Comparison of ENCODE assay signal across 22 cellular contexts in the genomic region with DNA sequence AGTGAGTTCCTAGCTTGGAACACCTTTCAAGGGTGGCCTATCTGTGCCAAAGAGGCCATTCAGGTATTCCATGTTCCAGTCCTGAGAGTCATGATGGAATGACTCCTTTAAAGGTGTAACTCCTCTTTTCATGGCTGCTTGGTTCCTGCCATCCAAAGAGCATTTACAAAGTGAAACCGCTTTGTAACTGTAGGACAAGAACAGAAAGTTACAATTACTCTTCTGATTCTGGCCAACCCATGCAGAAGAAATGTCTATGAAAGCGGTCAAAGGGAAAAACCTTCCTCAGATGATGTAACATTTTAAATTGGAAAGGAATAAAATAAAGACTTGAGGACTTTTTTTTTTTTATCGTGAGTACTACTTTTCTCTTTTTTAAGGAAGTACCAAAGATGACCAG. TPM values are rescaled to one million over a fixed set of nuclear protein-coding genes. Genes with fewer than 3 reads are reported as not detected.
DNase-seq lines count a peak whose midpoint lies in the region; ATAC-seq, FAIRE-seq and TF ChIP-seq lines count a peak whose summit lies in the region.
"Had no signal": no experiment of that assay in that cellular context is flagged by ENCODE, and none has a peak within 500 bp of the region (broad histone marks: within the 10 kb centered on the region; RNA-seq: fewer than 3 reads in every experiment).

No MANE protein-coding gene starts in this region.

- H3K9me3 ChIP-seq in mononuclear cell (ENCODE audit: low read depth, low read length) (no peaks in the 10 kb centered on the region), small intestine (ENCODE audit: control insufficient read depth, low read depth) (no peaks in the 10 kb centered on the region)
- H3K9me3 ChIP-seq: ascending aorta, mucosa of descending colon, pancreas had no signal

- H3K36me3 ChIP-seq in small intestine (ENCODE audit: control insufficient read depth in 2 of 2, insufficient read depth in 2 of 2, low read length in 2 of 2), result no peaks in the 10 kb centered on the region
- H3K36me3 ChIP-seq: ascending aorta, pancreas had no signal

- ATAC-seq in GM18520 (IDR thresholded peaks at IDR 0.05; ENCODE audit: unreplicated experiment), result peak; percentile 35
- ATAC-seq: HCT116, mucosa of descending colon, pancreas had no signal

- WGBS in small intestine, 3 donors, result 76 to 88% (median 77%) methylated on average over 3 of the region's 3 CpGs

- no peak for DNase-seq in H54 (ENCODE audit: insufficient read length, low spot score)
- DNase-seq in M059J (ENCODE audit: low read depth), result peak; percentile 6
- DNase-seq in NCI-H748 treated with DMSO at 0.1 percent for 48 hours (lab: John Stamatoyannopoulos, UW), result no peak
- no peak for DNase-seq in superior temporal gyrus (ENCODE audit: extremely low spot score)
- DNase-seq in small intestine, result no peak
- no peak for DNase-seq in AML-193 (lab: John Stamatoyannopoulos, UW)
- DNase-seq: activated CD4-positive, alpha-beta T cell treated with anti-CD3 and anti-CD28 coated beads for 48 hours; activated CD8-positive, alpha-beta memory T cell treated with anti-CD3 and anti-CD28 coated beads, Interleukin-2, amount 50 U/mL, for 48 hours; activated naive CD4-positive, alpha-beta T cell; Calu3; foreskin melanocyte; mucosa of descending colon; NCI-H1436; NCI-H226; pancreas; T1000 had no signal

- H3K4me3 ChIP-seq in mononuclear cell (ENCODE audit: low read length) (peak overlapping the region; percentile 15), small intestine (ENCODE audit: low read depth in 1 of 2, low read length in 2 of 2) (no peak overlapping the region)
- H3K4me3 ChIP-seq: ascending aorta, mucosa of descending colon, pancreas had no signal

- H3K27ac ChIP-seq in small intestine (ENCODE audit: low read depth in 1 of 2, low read length in 1 of 2), result no peak overlapping the region
- H3K27ac ChIP-seq: ascending aorta, pancreas had no signal

- H3K27me3 ChIP-seq in mononuclear cell (ENCODE audit: insufficient read depth, low read length) (no peaks in the 10 kb centered on the region), small intestine (ENCODE audit: control insufficient read depth in 2 of 2, insufficient read depth in 2 of 2, low read length in 2 of 2) (no peaks in the 10 kb centered on the region)
- H3K27me3 ChIP-seq: ascending aorta, pancreas had no signal

- peaks cover 60% of the 10 kb centered on the region for H3K4me1 ChIP-seq in mononuclear cell (ENCODE audit: insufficient read depth, low read length)
- H3K4me1 ChIP-seq in small intestine (ENCODE audit: control insufficient read depth in 2 of 2, insufficient read depth in 1 of 2, low read depth in 1 of 2, low read length in 1 of 2), result no peaks in the 10 kb centered on the region
- H3K4me1 ChIP-seq: ascending aorta, pancreas had no signal

- no peak for TF ChIP-seq POLR2A in H54 (IDR thresholded peaks at IDR 0.05; ENCODE audit: low read depth, low read length)

- FAIRE-seq in H54 (lab: Jason Lieb, UNC) (peak; percentile 76), small intestine (lab: Jason Lieb, UNC) (no peak)
- FAIRE-seq: endothelial cell of umbilical vein, pancreas had no signal

RNA-seq across cellular contexts. Expression of a gene that starts 12.9 kb away (rescaled TPM):
- 2.9 and 5.8 TPM in 2 replicates for total RNA-seq in M059J (2014; rRNA removed; shearing (Covaris generic))
- total RNA-seq in mononuclear cell, result 88.9 TPM
- polyA plus RNA-seq in small intestine, result 1 to 10 TPM; 4.2 to 6.0 (median 4.6) TPM
- total RNA-seq: SK-MEL-5 had no signal

RNA-seq across cellular contexts. Expression of a gene that starts 56.6 kb away (rescaled TPM):
- total RNA-seq in M059J (2014; rRNA removed; shearing (Covaris generic)), result 0.15 and 0.25 TPM in 2 replicates
- 1.4 TPM for total RNA-seq in mononuclear cell
- polyA plus RNA-seq in small intestine, result 10 to 100 TPM; 16.9 to 21.3 (median 18.1) TPM
- total RNA-seq: endothelial cell of umbilical vein, SK-MEL-5 had no signal

Comparison
In these comparisons a context has a peak if more than half of its experiments do, and no peak if none do; other contexts are left out.
1. RNA of a gene that starts 12.9 kb away (total RNA-seq): 88.9 TPM in mononuclear cell (single experiment); 2.9 to 5.8 TPM in M059J; every median in the first group is over 10 times any median in the second.